ENCODE assay signal across 1 cellular context in the genomic region with DNA sequence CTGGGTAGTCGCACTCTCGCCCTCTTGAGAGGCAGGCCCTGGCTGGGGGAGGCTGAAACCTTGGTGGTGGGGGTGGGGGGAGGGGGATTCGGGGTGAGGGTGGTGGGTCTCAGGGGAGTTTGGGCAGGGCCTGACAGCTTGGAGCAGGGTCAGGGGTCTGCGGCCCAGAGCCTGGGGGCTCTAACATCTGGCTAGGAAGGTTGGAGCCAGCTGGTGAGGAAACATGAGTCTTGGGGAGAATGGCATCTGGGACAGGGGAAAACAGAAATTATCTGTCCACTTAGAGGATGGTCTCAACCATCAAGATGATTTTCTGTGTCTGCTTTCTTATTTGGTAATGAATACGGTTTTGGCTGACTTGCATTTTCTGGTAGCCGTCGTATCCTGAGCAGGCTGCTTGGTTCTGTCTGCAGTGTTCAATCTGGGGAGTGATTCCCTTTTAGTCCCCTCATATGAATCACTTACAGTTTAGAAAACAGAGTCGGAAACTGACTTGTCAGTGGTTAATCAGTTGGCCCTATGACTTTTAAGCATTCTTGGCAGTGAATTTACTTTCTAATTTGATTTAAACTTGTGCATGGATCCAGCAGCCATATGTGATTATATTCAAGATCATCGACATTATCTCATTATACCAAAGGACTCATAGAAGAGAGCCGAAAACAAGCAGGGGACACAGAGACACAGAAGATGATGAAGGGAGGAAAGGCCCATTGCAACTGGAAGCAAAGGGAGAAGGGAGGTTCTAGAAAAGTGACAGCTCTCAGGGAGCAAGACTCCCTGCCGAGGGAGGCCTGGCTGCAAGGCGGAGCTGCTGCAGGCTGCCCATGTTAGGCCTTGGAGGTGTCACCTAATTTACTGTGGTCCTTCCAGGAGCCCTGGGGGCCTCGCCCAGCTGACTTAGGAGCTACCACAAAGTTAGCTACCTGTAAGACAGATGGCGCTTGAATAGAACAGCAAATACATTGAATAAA.
TF ChIP-seq lines count a peak whose summit lies in the region.

No MANE protein-coding gene starts in this region.

TF ChIP-seq in SK-N-SH, 30 proteins besides CTCF, POLR2A, EP300 and RAD21:
- TF ChIP-seq FOXM1 (IDR thresholded peaks at IDR 0.05; ENCODE audit: low read depth) (no peak), POLR2AphosphoS5 (IDR thresholded peaks at IDR 0.05; ENCODE audit: low read depth, low read length) (peak; percentile 49; the same call in 1 of the 2 replicates), JUND (IDR thresholded peaks at IDR 0.05) (peak; percentile 37; the same call in 1 of the 2 replicates), NFIC (IDR thresholded peaks at IDR 0.05; ENCODE audit: borderline replicate concordance) (peak; percentile 60), CHD2 (IDR thresholded peaks at IDR 0.05; ENCODE audit: low read length, partially characterized antibody) (no peak), RCOR1 (IDR thresholded peaks at IDR 0.05; ENCODE audit: low read length) (peak; percentile 56), TCF12 (IDR thresholded peaks at IDR 0.05) (peak; percentile 61), TAF1 (IDR thresholded peaks at IDR 0.05; ENCODE audit: borderline replicate concordance, low read depth, low read length) (no peak), SIN3A (IDR thresholded peaks at IDR 0.05; ENCODE audit: borderline replicate concordance, low read depth, low read length) (peak; percentile 38; the same call in 1 of the 2 replicates)
- TF ChIP-seq, protein P1, sequence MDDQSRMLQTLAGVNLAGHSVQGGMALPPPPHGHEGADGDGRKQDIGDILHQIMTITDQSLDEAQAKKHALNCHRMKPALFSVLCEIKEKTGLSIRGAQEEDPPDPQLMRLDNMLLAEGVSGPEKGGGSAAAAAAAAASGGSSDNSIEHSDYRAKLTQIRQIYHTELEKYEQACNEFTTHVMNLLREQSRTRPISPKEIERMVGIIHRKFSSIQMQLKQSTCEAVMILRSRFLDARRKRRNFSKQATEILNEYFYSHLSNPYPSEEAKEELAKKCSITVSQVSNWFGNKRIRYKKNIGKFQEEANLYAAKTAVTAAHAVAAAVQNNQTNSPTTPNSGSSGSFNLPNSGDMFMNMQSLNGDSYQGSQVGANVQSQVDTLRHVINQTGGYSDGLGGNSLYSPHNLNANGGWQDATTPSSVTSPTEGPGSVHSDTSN (IDR thresholded peaks at IDR 0.05) = peak; percentile 77
